In genomic region chr4:100421356-100421978, GRCh38 we compare ENCODE assay signal across 8 cellular contexts.
DNase-seq lines count a peak whose midpoint lies in the region; ATAC-seq and TF ChIP-seq lines count a peak whose summit lies in the region.

No MANE protein-coding gene starts in this region.

- no peaks in the 10 kb centered on the region for H3K4me1 ChIP-seq in osteoblast (ENCODE audit: insufficient read depth, low read length)

- no peak for ATAC-seq in HG03095 (IDR thresholded peaks at IDR 0.05; ENCODE audit: unreplicated experiment)
- ATAC-seq in HG03135 (IDR thresholded peaks at IDR 0.05; ENCODE audit: unreplicated experiment), result no peak
- no peak for ATAC-seq in HG02885 (IDR thresholded peaks at IDR 0.05; ENCODE audit: poor library complexity, unreplicated experiment)

- H3K4me2 ChIP-seq in osteoblast (ENCODE audit: insufficient read depth, low read length), result peak overlapping the region; percentile 59

- no peaks in the 10 kb centered on the region for H3K36me3 ChIP-seq in osteoblast (ENCODE audit: insufficient read depth, low read length)

- no peaks in the 10 kb centered on the region for H4K20me1 ChIP-seq in osteoblast (ENCODE audit: insufficient read depth, low read length)

- peak; percentile 8 for DNase-seq in NCI-H2196 treated with DMSO at 0.1 percent for 48 hours (lab: John Stamatoyannopoulos, UW; ENCODE audit: unreplicated experiment)
- no peak for DNase-seq in NCI-H2196 (lab: John Stamatoyannopoulos, UW; ENCODE audit: unreplicated experiment)
- DNase-seq in NCI-H526 treated with DMSO at 0.1 percent for 48 hours (lab: John Stamatoyannopoulos, UW), result peak; percentile 6
- DNase-seq in dorsolateral prefrontal cortex, result no peak
- DNase-seq in osteoblast (ENCODE audit: insufficient read length, low spot score, missing footprints), result no peak

- H3K27ac ChIP-seq in dorsolateral prefrontal cortex (peak overlapping the region in 17 of 59 donors; percentile 9 to 68 (median 31)), osteoblast (ENCODE audit: low read depth, low read length) (no peak overlapping the region)

- TF ChIP-seq CTCF in dorsolateral prefrontal cortex (IDR thresholded peaks at IDR 0.05 in 54 of 56, conservative IDR thresholded peaks at IDR 0.05 in 2 of 56; ENCODE audit: low read depth in 1 of 56, partially characterized antibody in 56 of 56) (peak; percentile 23 to 75 (median 58)), osteoblast (IDR thresholded peaks at IDR 0.05; ENCODE audit: extremely low read depth, low read depth, low read length) (peak; percentile 54)

- H3K4me3 ChIP-seq in dorsolateral prefrontal cortex (peak overlapping the region in 42 of 59 donors; percentile 0 to 51 (median 34)), osteoblast (ENCODE audit: insufficient read depth, low read length) (no peak overlapping the region)

- intact Hi-C loops in dorsolateral prefrontal cortex (cut with DNase I), result loop anchor here in 1 of 2 donors (10.0 kb wide), 1 partner anchor 403 kb away; no protein-coding TSS in a partner anchor

- H3K27me3 ChIP-seq in dorsolateral prefrontal cortex, result no peaks in the 10 kb centered on the region
- no peaks in the 10 kb centered on the region for H3K27me3 ChIP-seq in osteoblast (ENCODE audit: insufficient read depth, low read length)

- no peaks in the 10 kb centered on the region for H3K9me3 ChIP-seq in osteoblast (ENCODE audit: low read depth, low read length)

- no peaks in the 10 kb centered on the region for H3K79me2 ChIP-seq in osteoblast (ENCODE audit: insufficient read depth, low read length)

- peak overlapping the region; percentile 53 for H2AFZ ChIP-seq in osteoblast (ENCODE audit: low read length)

Comparison
In these comparisons a context has a peak if more than half of its experiments do, and no peak if none do; other contexts are left out.
1. DNase-seq: peak in NCI-H2196 treated with DMSO at 0.1 percent for 48 hours (single experiment) and NCI-H526 treated with DMSO at 0.1 percent for 48 hours (single experiment); none in NCI-H2196 (single experiment), dorsolateral prefrontal cortex (0 of 10) and osteoblast (single experiment).